In genomic region chr17:43694081-43694870, GRCh38 we compare ENCODE assay signal across 8 cellular contexts. TPM values are rescaled to one million over a fixed set of nuclear protein-coding genes. Genes with fewer than 3 reads are reported as not detected.
DNase-seq lines count a peak whose midpoint lies in the region; ATAC-seq, FAIRE-seq and TF ChIP-seq lines count a peak whose summit lies in the region.

No MANE protein-coding gene starts in this region.

- TF ChIP-seq CTCF in neural crest cell (conservative IDR thresholded peaks at IDR 0.05), result peak; percentile 97

- H3K4me3 Mint-ChIP-seq in neural crest cell, result peak overlapping the region; percentile 1

- peaks cover 27% of the 10 kb centered on the region for H3K4me1 Mint-ChIP-seq in neural crest cell

- DNase-seq in LoVo (ENCODE audit: low spot score) (peak; percentile 82), RCC 7860 (ENCODE audit: low spot score) (peak; percentile 68), activated T-helper 1 cell treated with Interleukin-2 at 50 U/mL for 16 hours (ENCODE audit: low read depth) (peak; percentile 48), fibroblast of the conjunctiva (ENCODE audit: low read depth) (peak; percentile 76), neural crest cell (ENCODE audit: low read depth, low spot score) (peak; percentile 84), stromal cell of bone marrow (ENCODE audit: low read depth) (peak; percentile 54)

- peak overlapping the region; percentile 44 for H3K27ac Mint-ChIP-seq in neural crest cell (ENCODE audit: unreplicated experiment)

- no peaks in the 10 kb centered on the region for H3K9me3 Mint-ChIP-seq in neural crest cell

- FAIRE-seq in G401.6 (lab: Jason Lieb, UNC) (peak; percentile 96), RCC 7860 (lab: Jason Lieb, UNC) (peak; percentile 69)

- ATAC-seq in GM19467 (IDR thresholded peaks at IDR 0.05; ENCODE audit: unreplicated experiment), result no peak

- no peaks in the 10 kb centered on the region for H3K36me3 Mint-ChIP-seq in neural crest cell (ENCODE audit: low read depth)

- H3K27me3 Mint-ChIP-seq in neural crest cell (ENCODE audit: low read depth), result no peaks in the 10 kb centered on the region

RNA-seq across cellular contexts. Expression of gene MEOX1, which starts 32.6 kb away (rescaled TPM):
- total RNA-seq in neural crest cell, result 1.1 and 1.7 TPM in 2 replicates
